Comparison of ENCODE assay signal across 23 cellular contexts in genomic region chr3:180391001-180391400, GRCh38.
"Had no signal": no experiment of that assay in that cellular context is flagged by ENCODE, and none has a peak within 500 bp of the region (broad histone marks: within the 10 kb centered on the region; RNA-seq: fewer than 3 reads in every experiment).

No MANE protein-coding gene starts in this region.

- H3K36me3 ChIP-seq: SJCRH30 had no signal

- H3K27ac ChIP-seq: RWPE1, SJCRH30 had no signal

- H3K4me1 ChIP-seq: SJCRH30 had no signal

- DNase-seq: IMR-90, Karpas-422, KG1, MM.1S, NCI-H1092 treated with DMSO at 0.1 percent for 48 hours, NCI-H1436, NCI-H187, NCI-H2029, NCI-H2081 treated with DMSO at 0.1 percent for 48 hours, NCI-H2171, NCI-H226, NCI-H446, NCI-H510A, NCI-H524 treated with DMSO at 0.1 percent for 48 hours, NCI-H69, NCI-H774, PC-3, SHP77, SJCRH30 had no signal

- H3K9me3 ChIP-seq: SJCRH30 had no signal

- H3K4me3 ChIP-seq: SJCRH30 had no signal

- FAIRE-seq: HepG2 had no signal

- ATAC-seq: HepG2, Panc1, PC-3, SK-N-SH treated with all-trans-retinoic acid at 6 μM for 48 hours had no signal

- H3K27me3 ChIP-seq: SJCRH30 had no signal
